17 cellular contexts compared by ENCODE assay signal in the genomic region with DNA sequence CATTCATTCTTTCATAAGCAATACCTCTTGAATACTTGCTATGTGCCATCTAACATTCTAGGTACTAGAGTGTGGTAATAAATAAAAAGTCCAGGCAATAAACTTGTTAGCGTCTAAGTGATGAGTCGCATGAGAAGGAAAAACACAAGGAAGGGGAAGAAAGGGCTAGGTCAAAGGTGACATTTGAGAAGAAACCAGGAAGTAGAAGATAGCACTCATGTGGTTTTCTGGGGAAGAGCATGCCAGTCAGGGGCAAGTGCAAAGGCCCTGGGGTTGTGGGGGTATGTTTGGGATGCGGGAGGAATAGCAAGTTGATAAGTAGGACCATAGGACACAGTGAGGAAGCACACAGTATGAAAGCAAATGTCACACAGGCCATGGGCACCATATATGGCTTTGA.
DNase-seq lines count a peak whose midpoint lies in the region; ATAC-seq and TF ChIP-seq lines count a peak whose summit lies in the region.
"Had no signal": no experiment of that assay in that cellular context is flagged by ENCODE, and none has a peak within 500 bp of the region (broad histone marks: within the 10 kb centered on the region; RNA-seq: fewer than 3 reads in every experiment).

No MANE protein-coding gene starts in this region.

- no peaks in the 10 kb centered on the region for H3K36me3 ChIP-seq in Karpas-422 (ENCODE audit: insufficient read depth, low read length)

- peaks cover 3% of the 10 kb centered on the region for H3K27me3 Mint-ChIP-seq in glutamatergic neuron (ENCODE audit: unreplicated experiment)
- H3K27me3 Mint-ChIP-seq: CD4-positive, alpha-beta memory T cell had no signal

- no peak overlapping the region for H3K9ac ChIP-seq in Karpas-422 (ENCODE audit: low read length)
- H3K9ac ChIP-seq: KMS-11 had no signal

- no peak overlapping the region for H2AFZ ChIP-seq in Karpas-422 (ENCODE audit: low read length)

- ATAC-seq in left colon: peak; percentile 18

- no peak overlapping the region for H3K27ac ChIP-seq in Karpas-422 (ENCODE audit: low read length)
- H3K27ac ChIP-seq: KMS-11 had no signal

- H3K4me3 Mint-ChIP-seq in glutamatergic neuron (ENCODE audit: unreplicated experiment): no peak overlapping the region
- H3K4me3 Mint-ChIP-seq: CD4-positive, alpha-beta memory T cell had no signal

- peaks cover 4% of the 10 kb centered on the region for H3K4me1 ChIP-seq in Karpas-422 (ENCODE audit: low read length)

- no peak overlapping the region for H3K4me2 ChIP-seq in Karpas-422 (ENCODE audit: low read depth, low read length, poor library complexity, severe bottlenecking)
- H3K4me2 ChIP-seq: KMS-11 had no signal

- no peak overlapping the region for H3K27ac Mint-ChIP-seq in glutamatergic neuron (ENCODE audit: unreplicated experiment)
- H3K27ac Mint-ChIP-seq: CD4-positive, alpha-beta memory T cell had no signal

- no peaks in the 10 kb centered on the region for H4K20me1 ChIP-seq in Karpas-422 (ENCODE audit: insufficient read depth, low read depth, low read length)

- no peaks in the 10 kb centered on the region for H3K4me1 Mint-ChIP-seq in glutamatergic neuron (ENCODE audit: low read depth, unreplicated experiment)

- no peak overlapping the region for H3K4me3 ChIP-seq in Karpas-422 (ENCODE audit: low read length)

- intact Hi-C loops in left colon (cut with DNase I, micrococcal nuclease): no loop called here

- H3K79me2 ChIP-seq in Karpas-422 (ENCODE audit: low read length): no peaks in the 10 kb centered on the region

- H3K9me2 ChIP-seq in Karpas-422 (replicated peaks; ENCODE audit: insufficient read depth, low read length): no peaks in the 10 kb centered on the region

- no peaks in the 10 kb centered on the region for H3K27me3 ChIP-seq in Karpas-422 (ENCODE audit: low read length)

- H3K9me3 Mint-ChIP-seq in glutamatergic neuron (ENCODE audit: unreplicated experiment): peaks cover 2% of the 10 kb centered on the region
- H3K9me3 Mint-ChIP-seq: CD4-positive, alpha-beta memory T cell had no signal

- H3K36me3 Mint-ChIP-seq in glutamatergic neuron (ENCODE audit: unreplicated experiment): no peaks in the 10 kb centered on the region

- peak; percentile 49 for DNase-seq in ELR (ENCODE audit: low read depth)
- DNase-seq in LoVo (ENCODE audit: low spot score): peak; percentile 39
- peak; percentile 42 for DNase-seq in amniotic epithelial cell (ENCODE audit: low read depth)
- no peak for DNase-seq in left colon
- no peak for DNase-seq in mesenteric fat pad (ENCODE audit: low spot score)
- no peak for DNase-seq in glutamatergic neuron
- DNase-seq in NCI-H1694 (lab: John Stamatoyannopoulos, UW): no peak
- no peak for DNase-seq in Karpas-422
- DNase-seq: CD4-positive, alpha-beta memory T cell; DMS79; GF-D8; NCI-H1048; NCI-H1694 treated with DMSO at 0.1 percent for 48 hours; NCI-H2171 treated with DMSO at 0.1 percent for 48 hours; NCI-H510A; SHP77 treated with DMSO at 0.1 percent for 48 hours had no signal

- H3K9me3 ChIP-seq in Karpas-422 (ENCODE audit: low read length): no peaks in the 10 kb centered on the region

- no peak for TF ChIP-seq CTCF in glutamatergic neuron (IDR thresholded peaks at IDR 0.05; ENCODE audit: partially characterized antibody, unreplicated experiment)

Comparison
In these comparisons a context has a peak if more than half of its experiments do, and no peak if none do; other contexts are left out.
1. DNase-seq: peak in ELR (single experiment), LoVo (single experiment) and amniotic epithelial cell (single experiment); none in left colon (0 of 2), mesenteric fat pad (single experiment), glutamatergic neuron (single experiment), NCI-H1694 (single experiment) and Karpas-422 (single experiment).